32 cellular contexts compared by ENCODE assay signal in genomic region chr17:16273929-16274339, GRCh38. TPM values are rescaled to one million over a fixed set of nuclear protein-coding genes. Genes with fewer than 3 reads are reported as not detected.
DNase-seq lines count a peak whose midpoint lies in the region; ATAC-seq and TF ChIP-seq lines count a peak whose summit lies in the region.
"Had no signal": no experiment of that assay in that cellular context is flagged by ENCODE, and none has a peak within 500 bp of the region (broad histone marks: within the 10 kb centered on the region; RNA-seq: fewer than 3 reads in every experiment).

No MANE protein-coding gene starts in this region.

- DNase-seq in activated CD8-positive, alpha-beta T cell treated with anti-CD3 and anti-CD28 coated beads for 36 hours: no peak
- no peak for DNase-seq in activated CD8-positive, alpha-beta T cell treated with anti-CD3 and anti-CD28 coated beads, Interleukin-2, amount 10 ng/mL, durations not matched to agents 7 days and 5 days
- DNase-seq in RPMI7951 (ENCODE audit: low read depth) (peak; percentile 16), foreskin keratinocyte (no peak), GM23338 (ENCODE audit: low spot score) (no peak), KBM-7 (no peak), hypothalamus (lab: John Stamatoyannopoulos, UW) (no peak)
- DNase-seq: 8988T; activated B cell treated with CpG ODN at 0.5 μM for 24 hours; activated CD4-positive, alpha-beta T cell treated with anti-CD3 and anti-CD28 coated beads, Interleukin-2, amount 50 U/mL, for 4 hours; activated naive CD4-positive, alpha-beta T cell treated with anti-CD3 and anti-CD28 coated beads, Interleukin-2, amount 50 U/mL, for 16 hours; amygdala; Caco-2; DMS53; erythroblast; GOT3; left ventricle myocardium superior; naive B cell; NCI-H1092; NCI-H1694 treated with DMSO at 0.1 percent for 48 hours; NCI-H446; NCI-H82; right lobe of liver; RPMI8226; stimulated activated CD4-positive, alpha-beta T cell treated with anti-CD3 and anti-CD28 coated beads, Interleukin-12 subunit alpha, Interleukin-12 subunit beta, amount 100 ng/mL, for 4 hours; stimulated activated CD4-positive, alpha-beta T cell treated with anti-CD3 and anti-CD28 coated beads, Interleukin-2, amount 100 ng/mL, for 48 hours; upper lobe of left lung had no signal

- no peak overlapping the region for H3K4me3 Mint-ChIP-seq in activated CD8-positive, alpha-beta T cell treated with anti-CD3 and anti-CD28 coated beads for 36 hours
- H3K4me3 Mint-ChIP-seq in activated CD8-positive, alpha-beta T cell treated with anti-CD3 and anti-CD28 coated beads, Interleukin-2, amount 10 ng/mL, durations not matched to agents 7 days and 5 days: no peak overlapping the region
- H3K4me3 Mint-ChIP-seq in stimulated activated naive CD8-positive, alpha-beta T cell treated with anti-CD3 and anti-CD28 coated beads, Interleukin-15, Interleukin-2, amounts not matched to agents 100 ng/mL and 50 ng/mL, for 24 hours: no peak overlapping the region
- no peak overlapping the region for H3K4me3 Mint-ChIP-seq in GM23338
- H3K4me3 Mint-ChIP-seq: activated B cell treated with CpG ODN at 0.5 μM for 24 hours, naive B cell had no signal

- POLR2A ChIA-PET in activated CD8-positive, alpha-beta T cell treated with anti-CD3 and anti-CD28 coated beads for 36 hours (lab: Charles Lee): interaction anchor here (0.6 to 1.2 kb wide), 3 partner anchors 12 to 56 kb away, joined by 3 read pairs; no protein-coding TSS in a partner anchor
- POLR2A ChIA-PET in activated CD8-positive, alpha-beta T cell treated with anti-CD3 and anti-CD28 coated beads, Interleukin-2, amount 10 ng/mL, durations not matched to agents 7 days and 5 days (lab: Charles Lee): no interaction called here

- no peaks in the 10 kb centered on the region for H3K27me3 Mint-ChIP-seq in activated CD8-positive, alpha-beta T cell treated with anti-CD3 and anti-CD28 coated beads for 36 hours
- no peaks in the 10 kb centered on the region for H3K27me3 Mint-ChIP-seq in activated CD8-positive, alpha-beta T cell treated with anti-CD3 and anti-CD28 coated beads, Interleukin-2, amount 10 ng/mL, durations not matched to agents 7 days and 5 days (ENCODE audit: low read depth)
- H3K27me3 Mint-ChIP-seq in stimulated activated naive CD8-positive, alpha-beta T cell treated with anti-CD3 and anti-CD28 coated beads, Interleukin-15, Interleukin-2, amounts not matched to agents 100 ng/mL and 50 ng/mL, for 24 hours: no peaks in the 10 kb centered on the region
- H3K27me3 Mint-ChIP-seq in GM23338 (ENCODE audit: insufficient read depth, low read depth, poor library complexity): peaks cover 3% of the 10 kb centered on the region
- H3K27me3 Mint-ChIP-seq: activated B cell treated with CpG ODN at 0.5 μM for 24 hours, naive B cell had no signal

- H3K4me1 Mint-ChIP-seq in activated CD8-positive, alpha-beta T cell treated with anti-CD3 and anti-CD28 coated beads for 36 hours (ENCODE audit: low read depth): peaks cover 18% of the 10 kb centered on the region
- H3K4me1 Mint-ChIP-seq in activated CD8-positive, alpha-beta T cell treated with anti-CD3 and anti-CD28 coated beads, Interleukin-2, amount 10 ng/mL, durations not matched to agents 7 days and 5 days (ENCODE audit: low read depth): peaks cover 14% of the 10 kb centered on the region
- peaks cover 32% of the 10 kb centered on the region for H3K4me1 Mint-ChIP-seq in stimulated activated naive CD8-positive, alpha-beta T cell treated with anti-CD3 and anti-CD28 coated beads, Interleukin-15, Interleukin-2, amounts not matched to agents 100 ng/mL and 50 ng/mL, for 24 hours (ENCODE audit: low read depth)
- no peaks in the 10 kb centered on the region for H3K4me1 Mint-ChIP-seq in GM23338

- H2AFZ ChIP-seq in GM23338: no peak overlapping the region

- CTCF ChIA-PET in activated CD8-positive, alpha-beta T cell treated with anti-CD3 and anti-CD28 coated beads for 36 hours (lab: Charles Lee): interaction anchor here (0.9 to 3.9 kb wide), 2 partner anchors 11 to 31 kb away, joined by 3 to 19 read pairs; no protein-coding TSS in a partner anchor
- CTCF ChIA-PET in activated CD8-positive, alpha-beta T cell treated with anti-CD3 and anti-CD28 coated beads, Interleukin-2, amount 10 ng/mL, durations not matched to agents 7 days and 5 days (lab: Charles Lee): interaction anchor here (1.0 to 1.1 kb wide), 2 partner anchors 12 to 90 kb away, joined by 4 to 5 read pairs; no protein-coding TSS in a partner anchor

- H3K36me3 ChIP-seq in GM23338 (ENCODE audit: insufficient read depth): no peaks in the 10 kb centered on the region; the same call in 1 of the 2 replicates
- H3K36me3 ChIP-seq: breast epithelium, prostate gland, right lobe of liver, suprapubic skin, upper lobe of left lung had no signal

- no peak for ATAC-seq in activated CD8-positive, alpha-beta T cell treated with anti-CD3 and anti-CD28 coated beads for 36 hours
- no peak for ATAC-seq in activated CD8-positive, alpha-beta T cell treated with anti-CD3 and anti-CD28 coated beads, Interleukin-2, amount 10 ng/mL, durations not matched to agents 7 days and 5 days
- peak; percentile 40 for ATAC-seq in foreskin keratinocyte
- no peak for ATAC-seq in GM23338
- ATAC-seq: left ventricle myocardium superior, right lobe of liver had no signal

- no peaks in the 10 kb centered on the region for H3K27me3 ChIP-seq in foreskin keratinocyte
- H3K27me3 ChIP-seq in GM23338 (ENCODE audit: insufficient read depth): no peaks in the 10 kb centered on the region
- H3K27me3 ChIP-seq: breast epithelium, right lobe of liver, suprapubic skin, upper lobe of left lung had no signal

- 0 out of 2 replicates have a peak, but pooled peaks cover 3% of the 10 kb centered on the region for H3K9me2 ChIP-seq in GM23338 (ENCODE audit: insufficient read depth)

- no peak overlapping the region for H3K4me2 ChIP-seq in GM23338

- in situ Hi-C loops in KBM-7 (cut with MboI; ENCODE audit: low pct_unique_long_range_greater_than_20kb, low sequenced_read_pairs): no loop called here

- intact Hi-C loops in activated CD8-positive, alpha-beta T cell treated with anti-CD3 and anti-CD28 coated beads for 36 hours (cut with micrococcal nuclease): no loop called here

- no peaks in the 10 kb centered on the region for H3K79me2 ChIP-seq in GM23338 (replicated peaks; ENCODE audit: insufficient read depth)

- H3K27ac ChIP-seq in foreskin keratinocyte (peak overlapping the region; percentile 62), GM23338 (ENCODE audit: low read depth) (no peak overlapping the region)
- H3K27ac ChIP-seq: breast epithelium, C4-2B, prostate gland, right lobe of liver, suprapubic skin, upper lobe of left lung had no signal

- H4K20me1 ChIP-seq in GM23338 (replicated peaks; ENCODE audit: insufficient read depth): no peaks in the 10 kb centered on the region

- no peak for TF ChIP-seq CTCF in activated CD8-positive, alpha-beta T cell treated with anti-CD3 and anti-CD28 coated beads for 36 hours (IDR thresholded peaks at IDR 0.05)
- TF ChIP-seq CTCF in foreskin keratinocyte (conservative IDR thresholded peaks at IDR 0.05): no peak
- TF ChIP-seq CTCF in GM23338 (conservative IDR thresholded peaks at IDR 0.05; ENCODE audit: low read depth in 2 of 2): no peak

- H3K4me3 ChIP-seq in GM23338: no peak overlapping the region
- H3K4me3 ChIP-seq: breast epithelium, prostate gland, right lobe of liver, suprapubic skin, upper lobe of left lung had no signal

- H3K4me1 ChIP-seq in foreskin keratinocyte: peaks cover 14% of the 10 kb centered on the region
- H3K4me1 ChIP-seq in GM23338 (ENCODE audit: insufficient read depth): no peaks in the 10 kb centered on the region
- H3K4me1 ChIP-seq: breast epithelium, Caco-2, prostate gland, right lobe of liver, suprapubic skin, upper lobe of left lung had no signal

- H3K9me3 Mint-ChIP-seq in activated CD8-positive, alpha-beta T cell treated with anti-CD3 and anti-CD28 coated beads for 36 hours: peaks cover 10% of the 10 kb centered on the region
- peaks cover 11% of the 10 kb centered on the region for H3K9me3 Mint-ChIP-seq in activated CD8-positive, alpha-beta T cell treated with anti-CD3 and anti-CD28 coated beads, Interleukin-2, amount 10 ng/mL, durations not matched to agents 7 days and 5 days (ENCODE audit: insufficient read depth)
- H3K9me3 Mint-ChIP-seq in stimulated activated naive CD8-positive, alpha-beta T cell treated with anti-CD3 and anti-CD28 coated beads, Interleukin-15, Interleukin-2, amounts not matched to agents 100 ng/mL and 50 ng/mL, for 24 hours: peaks cover 15% of the 10 kb centered on the region
- peaks cover 25% of the 10 kb centered on the region for H3K9me3 Mint-ChIP-seq in GM23338
- H3K9me3 Mint-ChIP-seq: naive B cell had no signal

- peak overlapping the region; percentile 60 for H3K27ac Mint-ChIP-seq in activated CD8-positive, alpha-beta T cell treated with anti-CD3 and anti-CD28 coated beads for 36 hours
- H3K27ac Mint-ChIP-seq in activated CD8-positive, alpha-beta T cell treated with anti-CD3 and anti-CD28 coated beads, Interleukin-2, amount 10 ng/mL, durations not matched to agents 7 days and 5 days: no peak overlapping the region
- peak overlapping the region; percentile 86 for H3K27ac Mint-ChIP-seq in stimulated activated naive CD8-positive, alpha-beta T cell treated with anti-CD3 and anti-CD28 coated beads, Interleukin-15, Interleukin-2, amounts not matched to agents 100 ng/mL and 50 ng/mL, for 24 hours
- no peak overlapping the region for H3K27ac Mint-ChIP-seq in GM23338
- H3K27ac Mint-ChIP-seq: activated B cell treated with CpG ODN at 0.5 μM for 24 hours had no signal

- peaks cover 41% of the 10 kb centered on the region for H3K36me3 Mint-ChIP-seq in activated CD8-positive, alpha-beta T cell treated with anti-CD3 and anti-CD28 coated beads for 36 hours (ENCODE audit: low read depth)
- peaks cover 40% of the 10 kb centered on the region for H3K36me3 Mint-ChIP-seq in activated CD8-positive, alpha-beta T cell treated with anti-CD3 and anti-CD28 coated beads, Interleukin-2, amount 10 ng/mL, durations not matched to agents 7 days and 5 days (ENCODE audit: low read depth)
- peaks cover 53% of the 10 kb centered on the region for H3K36me3 Mint-ChIP-seq in stimulated activated naive CD8-positive, alpha-beta T cell treated with anti-CD3 and anti-CD28 coated beads, Interleukin-15, Interleukin-2, amounts not matched to agents 100 ng/mL and 50 ng/mL, for 24 hours (ENCODE audit: low read depth)
- peaks cover 34% of the 10 kb centered on the region for H3K36me3 Mint-ChIP-seq in GM23338 (ENCODE audit: low read depth)

- H3F3A ChIP-seq in GM23338 (replicated peaks; ENCODE audit: low read depth): no peaks in the 10 kb centered on the region

RNA-seq across cellular contexts. Expression of gene PIGL, which starts 56.9 kb away (rescaled TPM):
- total RNA-seq in activated CD8-positive, alpha-beta T cell treated with anti-CD3 and anti-CD28 coated beads for 36 hours: 10 to 100 TPM; 45.0 to 48.6 TPM
- 10 to 100 TPM; 22.4 to 24.1 TPM for total RNA-seq in activated CD8-positive, alpha-beta T cell treated with anti-CD3 and anti-CD28 coated beads, Interleukin-2, amount 10 ng/mL, durations not matched to agents 7 days and 5 days
- total RNA-seq in RPMI7951 (2014; rRNA removed; shearing (Covaris generic)): 11.5 and 12.0 TPM in 2 replicates
- total RNA-seq in foreskin keratinocyte: 13.7 and 16.2 TPM in 2 replicates
- polyA plus RNA-seq in foreskin keratinocyte: 10.5 and 12.6 TPM in 2 replicates
- 47.3 and 70.1 TPM in 2 replicates for total RNA-seq in GM23338 (2014; rRNA removed; shearing (Covaris generic))
- 32.3 and 32.9 TPM in 2 replicates for polyA plus RNA-seq in GM23338 (2016; fragmentation: Nextera tagmentation; extraction: Ambion mirVana)

RNA-seq across cellular contexts. Expression of gene NCOR1, which starts 58.6 kb away (rescaled TPM):
- 100 to 1,000 TPM; 123 TPM for total RNA-seq in activated CD8-positive, alpha-beta T cell treated with anti-CD3 and anti-CD28 coated beads for 36 hours
- 100 to 1,000 TPM; 160 to 161 TPM for total RNA-seq in activated CD8-positive, alpha-beta T cell treated with anti-CD3 and anti-CD28 coated beads, Interleukin-2, amount 10 ng/mL, durations not matched to agents 7 days and 5 days
- 54.2 and 55.0 TPM in 2 replicates for total RNA-seq in RPMI7951 (2014; rRNA removed; shearing (Covaris generic))
- 93.0 and 94.7 TPM in 2 replicates for total RNA-seq in foreskin keratinocyte
- polyA plus RNA-seq in foreskin keratinocyte (45.7 and 52.5 TPM in 2 replicates), GM23338 (2016; fragmentation: Nextera tagmentation; extraction: Ambion mirVana) (93.4 and 132 TPM in 2 replicates)
- 79.3 and 102 TPM in 2 replicates for total RNA-seq in GM23338 (2014; rRNA removed; shearing (Covaris generic))

Comparison
In these comparisons a context has a peak if more than half of its experiments do, and no peak if none do; other contexts are left out.
1. H3K27ac Mint-ChIP-seq: peak in activated CD8-positive, alpha-beta T cell treated with anti-CD3 and anti-CD28 coated beads for 36 hours (single experiment) and stimulated activated naive CD8-positive, alpha-beta T cell treated with anti-CD3 and anti-CD28 coated beads, Interleukin-15, Interleukin-2, amounts not matched to agents 100 ng/mL and 50 ng/mL, for 24 hours (single experiment); none in activated CD8-positive, alpha-beta T cell treated with anti-CD3 and anti-CD28 coated beads, Interleukin-2, amount 10 ng/mL, durations not matched to agents 7 days and 5 days (single experiment) and GM23338 (single experiment).